8 cellular contexts compared by ENCODE assay signal in the genomic region with DNA sequence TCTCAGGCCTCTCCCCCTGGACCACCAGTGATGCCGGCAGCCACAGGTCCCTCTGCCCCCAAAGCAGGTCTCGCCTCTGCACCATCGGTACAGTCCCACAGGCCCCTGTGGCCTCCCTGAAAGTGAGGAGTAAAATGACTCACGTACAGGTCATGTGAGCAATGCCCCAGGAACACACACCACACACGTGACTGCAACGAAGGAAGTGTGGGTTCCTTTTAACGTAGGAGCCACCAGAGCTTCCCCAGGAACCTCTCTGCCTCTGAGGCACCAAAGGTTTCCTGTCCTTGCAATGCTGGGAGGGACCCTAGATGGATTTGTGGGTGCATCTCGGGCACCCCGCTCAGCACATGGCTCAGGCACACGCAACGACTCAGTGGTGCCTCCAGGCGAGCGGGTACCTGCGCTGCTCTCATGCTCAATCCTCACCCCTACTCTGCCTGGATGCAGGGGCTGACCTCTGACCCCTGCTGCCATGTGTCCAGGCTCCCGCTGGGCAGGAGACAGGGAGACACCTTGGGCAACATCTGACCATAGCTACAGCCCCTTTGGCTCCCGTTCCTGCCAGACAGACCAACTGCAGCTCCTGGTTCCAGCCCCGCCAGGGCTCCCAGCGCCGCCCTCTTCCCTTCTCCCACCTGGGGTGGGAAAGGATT.
DNase-seq lines count a peak whose midpoint lies in the region; ATAC-seq and TF ChIP-seq lines count a peak whose summit lies in the region.

No MANE protein-coding gene starts in this region.

- 81% methylated on average over 19 of the region's 19 CpGs for WGBS in prostate gland

- no peak overlapping the region for H3K4me3 ChIP-seq in prostate gland

- no peak for TF ChIP-seq CTCF in prostate gland (IDR thresholded peaks at IDR 0.05)

- ATAC-seq in GM18868 (IDR thresholded peaks at IDR 0.05; ENCODE audit: unreplicated experiment), result peak; percentile 67
- no peak for ATAC-seq in HG03280 (IDR thresholded peaks at IDR 0.05; ENCODE audit: unreplicated experiment)
- no peak for ATAC-seq in HG03097 (IDR thresholded peaks at IDR 0.05; ENCODE audit: low FRiP score, unreplicated experiment)

- DNase-seq in T-helper 2 cell (peak in 4 of 5 experiments; percentile 33 to 91 (median 38)), astrocyte of the hippocampus (ENCODE audit: low read depth, low spot score) (peak; percentile 33), prostate gland (ENCODE audit: low spot score) (no peak), NCI-H1417 treated with DMSO at 0.1 percent for 48 hours (lab: John Stamatoyannopoulos, UW) (no peak), NCI-H510A treated with DMSO at 0.1 percent for 48 hours (lab: John Stamatoyannopoulos, UW) (no peak)

- intact Hi-C loops in prostate gland (cut with DNase I), result loop anchor here (5.0 kb wide), 5 partner anchors 59 to 294 kb away; a partner anchor contains a TSS

- peaks cover 11% of the 10 kb centered on the region for H3K4me1 ChIP-seq in prostate gland (replicated peaks)

- no peak for TF ChIP-seq POLR2A in prostate gland (IDR thresholded peaks at IDR 0.05)

- no peaks in the 10 kb centered on the region for H3K9me3 ChIP-seq in prostate gland

- H3K27ac ChIP-seq in prostate gland, result peak overlapping the region; percentile 43 to 83

- no peaks in the 10 kb centered on the region for H3K36me3 ChIP-seq in prostate gland

- no peaks in the 10 kb centered on the region for H3K27me3 ChIP-seq in prostate gland (replicated peaks; ENCODE audit: insufficient read depth)

Comparison
In these comparisons a context has a peak if more than half of its experiments do, and no peak if none do; other contexts are left out.
1. DNase-seq: peak in T-helper 2 cell (4 of 5) and astrocyte of the hippocampus (single experiment); none in prostate gland (single experiment), NCI-H1417 treated with DMSO at 0.1 percent for 48 hours (single experiment) and NCI-H510A treated with DMSO at 0.1 percent for 48 hours (single experiment).